In the genomic region with DNA sequence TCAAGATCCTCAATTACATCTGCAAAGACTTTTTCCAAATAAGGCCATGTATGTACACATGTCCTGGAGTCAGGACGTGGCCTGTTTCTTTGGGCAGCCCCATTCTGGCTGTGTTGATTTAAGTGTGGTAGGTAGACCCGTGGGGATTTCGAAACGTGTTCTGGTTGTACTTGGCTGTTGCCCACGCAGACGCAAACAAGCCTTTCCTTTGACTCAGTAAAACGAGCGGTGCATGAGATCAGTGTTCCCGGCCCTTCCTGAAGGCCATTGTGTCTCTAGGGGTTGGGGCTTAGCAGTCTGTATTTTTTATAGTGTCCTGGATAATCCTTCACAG, we compare ENCODE assay signal across 8 cellular contexts.
DNase-seq lines count a peak whose midpoint lies in the region; ATAC-seq and TF ChIP-seq lines count a peak whose summit lies in the region.

No MANE protein-coding gene starts in this region.

- H3K4me1 Mint-ChIP-seq in HFFc6 (ENCODE audit: low read depth) (peaks cover 45% of the 10 kb centered on the region), brain (peaks cover 12% of the 10 kb centered on the region)

- ATAC-seq in GM21381 (IDR thresholded peaks at IDR 0.05; ENCODE audit: unreplicated experiment) (no peak), HG03095 (IDR thresholded peaks at IDR 0.05; ENCODE audit: unreplicated experiment) (no peak), GM18870 (IDR thresholded peaks at IDR 0.05; ENCODE audit: unreplicated experiment) (no peak), GM21367 (IDR thresholded peaks at IDR 0.05; ENCODE audit: unreplicated experiment) (no peak)

- H3K27me3 ChIP-seq in ACC112 (ENCODE audit: insufficient read depth, low read length), result no peaks in the 10 kb centered on the region

- H3K79me2 ChIP-seq in ACC112 (ENCODE audit: control insufficient read depth, insufficient read depth, low read length, unreplicated experiment), result no peaks in the 10 kb centered on the region

- peak overlapping the region; percentile 91 for H3K27ac Mint-ChIP-seq in HFFc6
- peak overlapping the region; percentile 25 to 88 (median 47) for H3K27ac Mint-ChIP-seq in brain

- DNase-seq in HFFc6 (peak; percentile 95), lung microvascular endothelial cell (ENCODE audit: low read depth in 2 of 2) (peak; percentile 90 to 94)

- peak overlapping the region; percentile 93 for H3K27ac ChIP-seq in ACC112 (ENCODE audit: low read depth, low read length)

- no peak overlapping the region for H2AFZ ChIP-seq in ACC112 (ENCODE audit: low read length, unreplicated experiment)

- H3K4me1 ChIP-seq in ACC112 (ENCODE audit: control insufficient read depth, insufficient read depth, low read length, unreplicated experiment), result peaks cover 41% of the 10 kb centered on the region

- H3K4me3 ChIP-seq in ACC112 (ENCODE audit: low read depth, low read length), result no peak overlapping the region

- peaks cover 19% of the 10 kb centered on the region for H3K36me3 ChIP-seq in ACC112 (ENCODE audit: insufficient read depth, low read length)

- TF ChIP-seq CTCF in HFFc6 (IDR thresholded peaks at IDR 0.05), result no peak
- TF ChIP-seq CTCF in brain (conservative IDR thresholded peaks at IDR 0.05), result no peak

- H3K9me3 Mint-ChIP-seq in HFFc6, result no peaks in the 10 kb centered on the region
- H3K9me3 Mint-ChIP-seq in brain, result no peaks in the 10 kb centered on the region

- H3K4me3 Mint-ChIP-seq in HFFc6 (peak overlapping the region; percentile 55), brain (no peak overlapping the region)

- H3K27me3 Mint-ChIP-seq in HFFc6 (ENCODE audit: insufficient read depth) (peaks cover 4% of the 10 kb centered on the region; the same call in 1 of the 2 replicates), brain (peaks cover 4% of the 10 kb centered on the region)

- H3K36me3 Mint-ChIP-seq in HFFc6 (ENCODE audit: low read depth) (peaks cover 44% of the 10 kb centered on the region), brain (peaks cover 29% of the 10 kb centered on the region)
